1 cellular context compared by ENCODE assay signal in the genomic region with DNA sequence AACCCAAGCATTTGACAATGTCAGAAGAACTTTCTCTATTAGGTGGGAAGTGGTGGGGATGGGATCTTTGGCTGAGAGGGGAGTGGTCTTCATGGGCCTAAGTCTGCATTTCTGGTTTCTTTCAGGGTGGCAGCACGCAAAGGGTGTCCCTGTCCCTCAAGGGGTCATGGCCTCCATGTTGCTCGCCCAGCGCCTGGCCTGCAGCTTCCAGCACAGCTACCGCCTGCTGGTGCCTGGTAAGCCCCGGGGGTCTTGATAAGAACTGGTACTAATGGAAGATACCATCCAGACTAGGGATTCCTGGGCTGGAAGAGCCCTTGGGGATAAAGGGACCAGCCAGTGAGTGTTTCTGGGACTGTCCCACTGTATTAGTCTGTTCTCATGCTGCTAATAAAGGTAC.
TF ChIP-seq lines count a peak whose summit lies in the region.

No MANE protein-coding gene starts in this region.

TF ChIP-seq in K562, 482 proteins besides CTCF, POLR2A, EP300 and RAD21 (continued from another document):
- TF ChIP-seq, protein P1, sequence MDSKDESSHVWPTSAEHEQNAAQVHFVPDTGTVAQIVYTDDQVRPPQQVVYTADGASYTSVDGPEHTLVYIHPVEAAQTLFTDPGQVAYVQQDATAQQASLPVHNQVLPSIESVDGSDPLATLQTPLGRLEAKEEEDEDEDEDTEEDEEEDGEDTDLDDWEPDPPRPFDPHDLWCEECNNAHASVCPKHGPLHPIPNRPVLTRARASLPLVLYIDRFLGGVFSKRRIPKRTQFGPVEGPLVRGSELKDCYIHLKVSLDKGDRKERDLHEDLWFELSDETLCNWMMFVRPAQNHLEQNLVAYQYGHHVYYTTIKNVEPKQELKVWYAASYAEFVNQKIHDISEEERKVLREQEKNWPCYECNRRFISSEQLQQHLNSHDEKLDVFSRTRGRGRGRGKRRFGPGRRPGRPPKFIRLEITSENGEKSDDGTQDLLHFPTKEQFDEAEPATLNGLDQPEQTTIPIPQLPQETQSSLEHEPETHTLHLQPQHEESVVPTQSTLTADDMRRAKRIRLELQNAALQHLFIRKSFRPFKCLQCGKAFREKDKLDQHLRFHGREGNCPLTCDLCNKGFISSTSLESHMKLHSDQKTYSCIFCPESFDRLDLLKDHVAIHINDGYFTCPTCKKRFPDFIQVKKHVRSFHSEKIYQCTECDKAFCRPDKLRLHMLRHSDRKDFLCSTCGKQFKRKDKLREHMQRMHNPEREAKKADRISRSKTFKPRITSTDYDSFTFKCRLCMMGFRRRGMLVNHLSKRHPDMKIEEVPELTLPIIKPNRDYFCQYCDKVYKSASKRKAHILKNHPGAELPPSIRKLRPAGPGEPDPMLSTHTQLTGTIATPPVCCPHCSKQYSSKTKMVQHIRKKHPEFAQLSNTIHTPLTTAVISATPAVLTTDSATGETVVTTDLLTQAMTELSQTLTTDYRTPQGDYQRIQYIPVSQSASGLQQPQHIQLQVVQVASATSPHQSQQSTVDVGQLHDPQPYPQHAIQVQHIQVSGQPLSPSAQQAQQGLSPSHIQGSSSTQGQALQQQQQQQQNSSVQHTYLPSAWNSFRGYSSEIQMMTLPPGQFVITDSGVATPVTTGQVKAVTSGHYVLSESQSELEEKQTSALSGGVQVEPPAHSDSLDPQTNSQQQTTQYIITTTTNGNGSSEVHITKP (IDR thresholded peaks at IDR 0.05; ENCODE audit: partially characterized antibody), result no peak
TF ChIP-seq in K562: peak in this region for 1.
